In the genomic region with DNA sequence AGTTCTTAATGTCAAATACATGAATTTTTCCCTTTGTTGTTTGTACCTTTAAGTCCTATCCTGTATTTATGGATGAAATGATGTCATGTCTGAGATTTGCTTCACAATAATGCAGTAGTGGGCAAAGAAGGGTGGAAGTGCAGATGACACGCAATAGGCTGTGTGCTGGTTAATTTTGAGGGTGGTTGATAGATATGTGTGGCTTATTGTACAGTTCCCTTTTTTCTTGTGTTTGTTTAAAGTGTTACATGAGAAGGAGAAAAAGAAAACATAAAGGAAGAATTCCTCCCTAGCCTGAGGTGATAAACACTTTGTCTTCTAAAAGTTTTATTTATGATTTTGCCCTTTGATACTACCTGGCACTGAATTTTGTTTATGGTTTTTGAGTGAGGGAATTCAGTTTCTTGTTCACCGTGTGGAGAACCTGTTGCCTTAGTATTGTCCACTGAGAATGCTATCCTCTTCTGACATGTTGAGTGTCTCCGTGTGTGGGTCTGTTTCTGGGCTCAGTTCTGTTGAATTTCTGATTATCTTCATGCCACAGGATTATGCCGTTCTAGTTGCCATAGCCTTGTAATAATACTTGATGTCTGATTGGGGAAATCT, we compare ENCODE assay signal across 14 cellular contexts. TPM values are rescaled to one million over a fixed set of nuclear protein-coding genes. Genes with fewer than 3 reads are reported as not detected.
DNase-seq lines count a peak whose midpoint lies in the region; ATAC-seq, FAIRE-seq and TF ChIP-seq lines count a peak whose summit lies in the region.
"Had no signal": no experiment of that assay in that cellular context is flagged by ENCODE, and none has a peak within 500 bp of the region (broad histone marks: within the 10 kb centered on the region; RNA-seq: fewer than 3 reads in every experiment).

No MANE protein-coding gene starts in this region.

- 74 to 81% (median 76%) methylated on average over 4 of the region's 4 CpGs for WGBS in stomach, 5 donors

- peaks cover 24% of the 10 kb centered on the region for H3K4me1 ChIP-seq in CD8-positive, alpha-beta memory T cell (ENCODE audit: insufficient read depth, low read length)
- peaks cover 84 to 89% of the 10 kb centered on the region in 2 experiments for H3K4me1 ChIP-seq in neutrophil (ENCODE audit: control insufficient read depth in 1 of 2, insufficient read depth in 1 of 2, low read depth in 1 of 2, low read length in 1 of 2)
- H3K4me1 ChIP-seq in stomach: peaks cover 3 to 51% (median 32%) of the 10 kb centered on the region in 4 donors
- H3K4me1 ChIP-seq in kidney (ENCODE audit: control insufficient read depth in 1 of 2, insufficient read depth in 1 of 2, low read depth in 1 of 2, low read length in 2 of 2): peaks cover 4 to 6% of the 10 kb centered on the region in 2 donors

- H3K4me3 Mint-ChIP-seq in CD8-positive, alpha-beta memory T cell: no peak overlapping the region
- no peak overlapping the region for H3K4me3 Mint-ChIP-seq in central memory CD8-positive, alpha-beta T cell

- intact Hi-C loops in stomach (cut with DNase I; ENCODE audit: low total_unique reads): no loop called here
- intact Hi-C loops in kidney (cut with DNase I): no loop called here

- no peaks in the 10 kb centered on the region for H3K9me3 ChIP-seq in CD8-positive, alpha-beta memory T cell (ENCODE audit: low read length)
- no peaks in the 10 kb centered on the region for H3K9me3 ChIP-seq in neutrophil
- H3K9me3 ChIP-seq in stomach: no peaks in the 10 kb centered on the region
- H3K9me3 ChIP-seq in kidney (ENCODE audit: control insufficient read depth in 1 of 2, low read length in 2 of 2): no peaks in the 10 kb centered on the region

- CTCF ChIA-PET in CD8-positive, alpha-beta memory T cell (lab: Charles Lee): no interaction called here

- no peaks in the 10 kb centered on the region for H3K9me3 Mint-ChIP-seq in CD8-positive, alpha-beta memory T cell
- no peaks in the 10 kb centered on the region for H3K9me3 Mint-ChIP-seq in central memory CD8-positive, alpha-beta T cell

- no peak overlapping the region for H3K9ac ChIP-seq in kidney (ENCODE audit: low read length in 2 of 2)

- peaks cover 66 to 89% (median 87%) of the 10 kb centered on the region in 3 donors for H3K4me1 Mint-ChIP-seq in CD8-positive, alpha-beta memory T cell
- H3K4me1 Mint-ChIP-seq in central memory CD8-positive, alpha-beta T cell: peaks cover 64% of the 10 kb centered on the region

- no peak overlapping the region for H3K27ac ChIP-seq in CD8-positive, alpha-beta memory T cell (ENCODE audit: low read depth, low read length)
- peak overlapping the region; percentile 98 for H3K27ac ChIP-seq in neutrophil
- peak overlapping the region in 2 of 5 donors; percentile 71 to 85 for H3K27ac ChIP-seq in stomach
- no peak overlapping the region for H3K27ac ChIP-seq in kidney (ENCODE audit: low read depth in 2 of 2, low read length in 2 of 2)

- ATAC-seq in central memory CD8-positive, alpha-beta T cell (replicated peaks; ENCODE audit: extremely low read depth, poor library complexity, severe bottlenecking): no peak
- ATAC-seq in GM21737 (IDR thresholded peaks at IDR 0.05; ENCODE audit: unreplicated experiment): no peak

- DNase-seq in CD8-positive, alpha-beta memory T cell: no peak
- DNase-seq in NOMO-1 treated with DMSO at 0.1 percent for 48 hours (lab: John Stamatoyannopoulos, UW; ENCODE audit: unreplicated experiment): peak; percentile 87
- no peak for DNase-seq in central memory CD8-positive, alpha-beta T cell (ENCODE audit: low spot score in 2 of 2)
- DNase-seq in NCI-H1694 (lab: John Stamatoyannopoulos, UW): no peak
- no peak for DNase-seq in stomach
- no peak for DNase-seq in kidney
- DNase-seq: amniotic stem cell; C1 segment of cervical spinal cord; posterior cingulate gyrus; stimulated activated naive CD4-positive, alpha-beta T cell treated with Interleukin-2 at 50 U/mL for 16 hours; T1000 had no signal

- TF ChIP-seq EP300 in stomach (IDR thresholded peaks at IDR 0.05): no peak

- FAIRE-seq in kidney (lab: Jason Lieb, UNC): no peak
- FAIRE-seq: G401.6 had no signal

- peak overlapping the region in 7 of 8 donors; percentile 17 to 83 (median 58) for H3K27ac Mint-ChIP-seq in CD8-positive, alpha-beta memory T cell
- H3K27ac Mint-ChIP-seq in central memory CD8-positive, alpha-beta T cell (ENCODE audit: low read depth): peak overlapping the region; percentile 52

- no peak for TF ChIP-seq POLR2A in stomach (IDR thresholded peaks at IDR 0.05)

- no peak for TF ChIP-seq CTCF in neutrophil (IDR thresholded peaks at IDR 0.05)
- TF ChIP-seq CTCF in stomach (IDR thresholded peaks at IDR 0.05): no peak
- no peak for TF ChIP-seq CTCF in kidney (IDR thresholded peaks at IDR 0.05; ENCODE audit: borderline replicate concordance, extremely low read depth, insufficient read depth)

- POLR2A ChIA-PET in CD8-positive, alpha-beta memory T cell (lab: Charles Lee): interaction anchor here (0.7 kb wide), 1 partner anchor 52 kb away, joined by 5 read pairs; a partner anchor contains a TSS

- H3K36me3 ChIP-seq in CD8-positive, alpha-beta memory T cell (ENCODE audit: insufficient read depth, low read length): no peaks in the 10 kb centered on the region
- H3K36me3 ChIP-seq in neutrophil (no peaks in the 10 kb centered on the region), stomach (peaks cover 0 to 9% (median 7%) of the 10 kb centered on the region in 4 donors), kidney (ENCODE audit: control insufficient read depth in 1 of 2, insufficient read depth in 2 of 2, low read length in 2 of 2) (peaks cover 2 to 6% of the 10 kb centered on the region in 2 donors)

- peaks cover 0 to 3% of the 10 kb centered on the region in 2 donors for H3K27me3 Mint-ChIP-seq in CD8-positive, alpha-beta memory T cell
- H3K27me3 Mint-ChIP-seq in central memory CD8-positive, alpha-beta T cell: no peaks in the 10 kb centered on the region

- peaks cover 0 to 59% (median 17%) of the 10 kb centered on the region in 3 donors for H3K36me3 Mint-ChIP-seq in CD8-positive, alpha-beta memory T cell
- peaks cover 27% of the 10 kb centered on the region for H3K36me3 Mint-ChIP-seq in central memory CD8-positive, alpha-beta T cell (ENCODE audit: insufficient read depth)

- no peak overlapping the region for H3K4me3 ChIP-seq in CD8-positive, alpha-beta memory T cell (ENCODE audit: low read length)
- H3K4me3 ChIP-seq in neutrophil (ENCODE audit: low read depth in 1 of 2, low read length in 1 of 2): peak overlapping the region; percentile 66 to 69
- no peak overlapping the region for H3K4me3 ChIP-seq in stomach
- H3K4me3 ChIP-seq in kidney (ENCODE audit: low read length in 2 of 2): no peak overlapping the region

- no peaks in the 10 kb centered on the region for H3K27me3 ChIP-seq in CD8-positive, alpha-beta memory T cell (ENCODE audit: insufficient read depth, low read length, poor library complexity, severe bottlenecking)
- H3K27me3 ChIP-seq in neutrophil (no peaks in the 10 kb centered on the region), stomach (no peaks in the 10 kb centered on the region)

RNA-seq across cellular contexts. Expression of a gene that starts 52.2 kb away (rescaled TPM):
- 10 to 100 TPM; 41.0 to 42.7 TPM for total RNA-seq in CD8-positive, alpha-beta memory T cell
- 62.6 TPM for polyA plus RNA-seq in CD8-positive, alpha-beta memory T cell
- total RNA-seq in stomach (100 to 1,000 TPM in 1 of 5 donors, 10 to 100 TPM in 4; 12.9 to 232 (median 40.3) TPM), kidney (53.2 TPM)
- polyA plus RNA-seq in stomach (10 to 100 TPM; 26.2 to 63.1 (median 38.4) TPM), kidney (ENCODE audit: insufficient read depth, low read depth, low replicate concordance) (38.7 TPM)

RNA-seq across cellular contexts. Expression of a gene that starts 54.1 kb away (rescaled TPM):
- 100 to 1,000 TPM; 140 to 142 TPM for total RNA-seq in CD8-positive, alpha-beta memory T cell
- 16.0 TPM for polyA plus RNA-seq in CD8-positive, alpha-beta memory T cell
- total RNA-seq in stomach: 100 to 1,000 TPM in 3 of 5 donors, 10 to 100 TPM in 2; 88.7 to 192 (median 103) TPM
- polyA plus RNA-seq in stomach: 10 to 100 TPM; 35.8 to 59.4 (median 42.2) TPM
- total RNA-seq in kidney: 127 TPM
- polyA plus RNA-seq in kidney (ENCODE audit: insufficient read depth, low read depth, low replicate concordance): 43.7 TPM

Comparison
In these comparisons a context has a peak if more than half of its experiments do, and no peak if none do; other contexts are left out.
1. H3K4me3 ChIP-seq: peak in neutrophil (2 of 2); none in CD8-positive, alpha-beta memory T cell (single experiment), stomach (0 of 4) and kidney (0 of 2).